ENCODE assay signal across 13 cellular contexts in the genomic region with DNA sequence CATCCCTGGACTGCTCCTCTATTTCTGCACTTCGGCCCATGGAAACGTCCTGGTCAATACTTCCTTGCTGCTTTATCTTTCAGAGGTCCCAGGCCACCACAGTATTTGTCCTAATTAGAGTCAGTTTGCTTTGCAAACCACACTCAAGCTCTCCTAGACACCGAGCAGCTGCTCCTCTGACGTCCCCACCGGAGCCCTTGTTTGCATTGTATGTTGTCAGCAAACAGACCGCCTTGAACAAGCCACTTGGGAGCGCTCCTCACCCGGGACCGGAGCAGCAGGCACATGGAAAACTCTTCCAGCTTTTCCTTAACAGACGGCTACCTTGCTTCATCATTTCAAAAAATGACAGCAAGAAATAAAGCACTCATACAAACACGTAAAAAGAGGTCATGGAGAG.
DNase-seq lines count a peak whose midpoint lies in the region; ATAC-seq lines count a peak whose summit lies in the region.
"Had no signal": no experiment of that assay in that cellular context is flagged by ENCODE, and none has a peak within 500 bp of the region (broad histone marks: within the 10 kb centered on the region; RNA-seq: fewer than 3 reads in every experiment).

No MANE protein-coding gene starts in this region.

- H3K27me3 Mint-ChIP-seq in T-helper 2 cell treated with Interferon-gamma antibody and Interleukin-4, amounts not matched to agents 5 μg/mL and 100 μg/mL, for 36 hours (ENCODE audit: low read depth), result peaks cover 9% of the 10 kb centered on the region

- no peaks in the 10 kb centered on the region for H3K36me3 Mint-ChIP-seq in T-helper 2 cell treated with Interferon-gamma antibody and Interleukin-4, amounts not matched to agents 5 μg/mL and 100 μg/mL, for 36 hours (ENCODE audit: low read depth)

- no peaks in the 10 kb centered on the region for H3K9me3 Mint-ChIP-seq in T-helper 2 cell treated with Interferon-gamma antibody and Interleukin-4, amounts not matched to agents 5 μg/mL and 100 μg/mL, for 36 hours
- H3K9me3 Mint-ChIP-seq: activated naive CD8-positive, alpha-beta T cell treated with anti-CD3 and anti-CD28 coated beads, Interleukin-2, amount 50 U/mL, for 24 hours; dendritic cell treated with granulocyte-macrophage colony-stimulating factor and Interleukin-4, amounts not matched to agents 40 ng/mL and 50 ng/mL, for 4 days had no signal

- ATAC-seq in HG03280 (IDR thresholded peaks at IDR 0.05; ENCODE audit: unreplicated experiment), result no peak
- ATAC-seq: activated naive CD8-positive, alpha-beta T cell treated with anti-CD3 and anti-CD28 coated beads, Interleukin-2, amount 50 U/mL, for 24 hours; gastrocnemius medialis had no signal

- H3K4me3 Mint-ChIP-seq in T-helper 2 cell treated with Interferon-gamma antibody and Interleukin-4, amounts not matched to agents 5 μg/mL and 100 μg/mL, for 36 hours, result no peak overlapping the region
- H3K4me3 Mint-ChIP-seq: activated naive CD8-positive, alpha-beta T cell treated with anti-CD3 and anti-CD28 coated beads, Interleukin-2, amount 50 U/mL, for 24 hours; dendritic cell treated with granulocyte-macrophage colony-stimulating factor and Interleukin-4, amounts not matched to agents 40 ng/mL and 50 ng/mL, for 4 days; IgD-negative memory B cell had no signal

- DNase-seq in DMS53 treated with DMSO at 0.1 percent for 48 hours (lab: John Stamatoyannopoulos, UW; ENCODE audit: unreplicated experiment), result peak; percentile 99
- DNase-seq in NCI-H1436 treated with DMSO at 0.1 percent for 48 hours (lab: John Stamatoyannopoulos, UW), result peak; percentile 24
- peak; percentile 85 for DNase-seq in NCI-H69 (lab: John Stamatoyannopoulos, UW)
- peak; percentile 48 for DNase-seq in left kidney (ENCODE audit: low read depth, low spot score)
- DNase-seq in T-helper 2 cell treated with Interferon-gamma antibody and Interleukin-4, amounts not matched to agents 5 μg/mL and 100 μg/mL, for 36 hours (ENCODE audit: low spot score), result no peak
- DNase-seq in epidermal melanocyte (ENCODE audit: insufficient read length, low spot score), result no peak
- no peak for DNase-seq in globus pallidus (ENCODE audit: low spot score)
- DNase-seq: activated naive CD8-positive, alpha-beta T cell treated with anti-CD3 and anti-CD28 coated beads, Interleukin-2, amount 50 U/mL, for 24 hours; gastrocnemius medialis; T1000 had no signal

- H3K27ac Mint-ChIP-seq in T-helper 2 cell treated with Interferon-gamma antibody and Interleukin-4, amounts not matched to agents 5 μg/mL and 100 μg/mL, for 36 hours, result no peak overlapping the region
- H3K27ac Mint-ChIP-seq: activated naive CD8-positive, alpha-beta T cell treated with anti-CD3 and anti-CD28 coated beads, Interleukin-2, amount 50 U/mL, for 24 hours; dendritic cell treated with granulocyte-macrophage colony-stimulating factor and Interleukin-4, amounts not matched to agents 40 ng/mL and 50 ng/mL, for 4 days had no signal

- peaks cover 11% of the 10 kb centered on the region for H3K4me1 Mint-ChIP-seq in T-helper 2 cell treated with Interferon-gamma antibody and Interleukin-4, amounts not matched to agents 5 μg/mL and 100 μg/mL, for 36 hours (ENCODE audit: low read depth)

Comparison
In these comparisons a context has a peak if more than half of its experiments do, and no peak if none do; other contexts are left out.
1. DNase-seq: peak in DMS53 treated with DMSO at 0.1 percent for 48 hours (single experiment), NCI-H1436 treated with DMSO at 0.1 percent for 48 hours (single experiment), NCI-H69 (single experiment) and left kidney (single experiment); none in T-helper 2 cell treated with Interferon-gamma antibody and Interleukin-4, amounts not matched to agents 5 μg/mL and 100 μg/mL, for 36 hours (single experiment), epidermal melanocyte (single experiment) and globus pallidus (single experiment).